18 cellular contexts compared by ENCODE assay signal in genomic region chr15:92451225-92451825, GRCh38. TPM values are rescaled to one million over a fixed set of nuclear protein-coding genes. Genes with fewer than 3 reads are reported as not detected.
DNase-seq lines count a peak whose midpoint lies in the region; ATAC-seq and TF ChIP-seq lines count a peak whose summit lies in the region.
"Had no signal": no experiment of that assay in that cellular context is flagged by ENCODE, and none has a peak within 500 bp of the region (broad histone marks: within the 10 kb centered on the region; RNA-seq: fewer than 3 reads in every experiment).

No MANE protein-coding gene starts in this region.

- no peaks in the 10 kb centered on the region for H3K9me3 ChIP-seq in HCT116 (ENCODE audit: control insufficient read depth in 1 of 2, insufficient read depth in 1 of 2, low read depth in 1 of 2, low read length in 2 of 2)
- no peaks in the 10 kb centered on the region for H3K9me3 ChIP-seq in endodermal cell (ENCODE audit: control insufficient read depth, low read length)
- H3K9me3 ChIP-seq in BE2C = no peaks in the 10 kb centered on the region
- H3K9me3 ChIP-seq: neutrophil, stomach had no signal

- BruUV-seq in HCT116 (replicated peaks; lab: Mats Ljungman, UMichigan) = no TSS peak

- H3K9ac ChIP-seq in HCT116 (ENCODE audit: low read length) (no peak overlapping the region), endodermal cell (ENCODE audit: extremely low read depth, low read length, poor library complexity, severe bottlenecking) (no peak overlapping the region)

- intact Hi-C loops in HCT116 (cut with micrococcal nuclease) = no loop called here

- no peak overlapping the region for H2AFZ ChIP-seq in HCT116 (ENCODE audit: low read depth, low read length, poor library complexity, severe bottlenecking)

- H3K9me2 ChIP-seq in HCT116 (ENCODE audit: insufficient read depth) = no peaks in the 10 kb centered on the region

- no peak overlapping the region for H3K4me2 ChIP-seq in HCT116 (ENCODE audit: low read length)

- H3K27ac ChIP-seq in HCT116 (ENCODE audit: low read depth, low read length) = no peak overlapping the region
- H3K27ac ChIP-seq in endodermal cell (ENCODE audit: low read depth, low read length) = no peak overlapping the region
- H3K27ac ChIP-seq: neutrophil, skin epidermis, stomach had no signal

- no peaks in the 10 kb centered on the region for H3K79me2 ChIP-seq in HCT116 (ENCODE audit: insufficient read depth, low read length)

- H3K27me3 ChIP-seq in HCT116 (ENCODE audit: insufficient read depth, low read length) (peaks cover 52% of the 10 kb centered on the region), endodermal cell (ENCODE audit: control insufficient read depth, insufficient read depth, low read length, poor library complexity, severe bottlenecking) (no peaks in the 10 kb centered on the region), BE2C (no peaks in the 10 kb centered on the region)

- 93 to 100% methylated on average over 5 to 10 of the region's 10 CpGs for WGBS in endodermal cell (ENCODE audit: insufficient coverage in 1 of 2, insufficient read length in 1 of 2), 2 experiments

- TF ChIP-seq CTCF in HCT116 (IDR thresholded peaks at IDR 0.05 in 2 of 3, conservative IDR thresholded peaks at IDR 0.05 in 1 of 3; ENCODE audit: borderline replicate concordance in 1 of 3, insufficient read depth in 1 of 3, low read depth in 2 of 3, low read length in 2 of 3) (no peak), astrocyte of the cerebellum (IDR thresholded peaks at IDR 0.05; ENCODE audit: low read depth, low read length, missing control alignments) (no peak), endodermal cell (conservative IDR thresholded peaks at IDR 0.05) (no peak), BE2C (IDR thresholded peaks at IDR 0.05; ENCODE audit: low read depth, low read length) (no peak)

- POLR2A ChIA-PET in HCT116 (lab: Charles Lee) = no interaction called here

- peak; percentile 5 for DNase-seq in ACHN
- no peak for DNase-seq in HCT116 (ENCODE audit: low read depth, low spot score)
- peak; percentile 49 for DNase-seq in astrocyte of the cerebellum (ENCODE audit: low read depth)
- DNase-seq in kidney tubule cell (ENCODE audit: low spot score) = peak; percentile 77
- DNase-seq in NCI-H345 treated with DMSO at 0.1 percent for 48 hours (lab: John Stamatoyannopoulos, UW; ENCODE audit: unreplicated experiment) = no peak
- DNase-seq in RPMI8226 = no peak
- no peak for DNase-seq in endodermal cell
- no peak for DNase-seq in BE2C
- DNase-seq: activated CD4-positive, alpha-beta T cell treated with anti-CD3 and anti-CD28 coated beads, Interleukin-2, amount 10 ng/mL, durations not matched to agents 7 days and 5 days; DND-41; NCI-H748 treated with DMSO at 0.1 percent for 48 hours; stomach had no signal

- TF ChIP-seq RAD21 in HCT116 (IDR thresholded peaks at IDR 0.05; ENCODE audit: low read depth) = no peak

- in situ Hi-C loops in ACHN (cut with HindIII; ENCODE audit: low pct_ligation_motif_present, low pct_unique_long_range_greater_than_20kb, low sequenced_read_pairs) = no loop called here
- in situ Hi-C loops in astrocyte of the cerebellum (cut with HindIII; ENCODE audit: low sequenced_read_pairs) = no loop called here

- peaks cover 21% of the 10 kb centered on the region for H3K4me1 Mint-ChIP-seq in endodermal cell
- H3K4me1 Mint-ChIP-seq: activated CD4-positive, alpha-beta T cell treated with anti-CD3 and anti-CD28 coated beads, Interleukin-2, amount 10 ng/mL, durations not matched to agents 7 days and 5 days had no signal

- H3K36me3 Mint-ChIP-seq in endodermal cell (ENCODE audit: low read depth) = no peaks in the 10 kb centered on the region

- H3K4me3 ChIP-seq in HCT116 (replicated peaks in 1 of 2; ENCODE audit: low read depth in 1 of 2, low read length in 2 of 2) (no peak overlapping the region), astrocyte of the cerebellum (ENCODE audit: low read depth, low read length) (no peak overlapping the region), endodermal cell (ENCODE audit: low read length) (no peak overlapping the region), BE2C (ENCODE audit: low read depth, low read length) (no peak overlapping the region)
- H3K4me3 ChIP-seq: lung, skin epidermis, stomach had no signal

- H3K36me3 ChIP-seq in HCT116 (ENCODE audit: control insufficient read depth in 1 of 2, insufficient read depth in 2 of 2, low read length in 2 of 2) (no peaks in the 10 kb centered on the region), endodermal cell (ENCODE audit: control insufficient read depth, insufficient read depth, low read length) (peaks cover 50% of the 10 kb centered on the region), BE2C (peaks cover 5% of the 10 kb centered on the region)
- H3K36me3 ChIP-seq: neutrophil, stomach had no signal

- ATAC-seq in HCT116 = peak; percentile 53; the same call in 1 of the 2 replicates
- ATAC-seq: Right ventricle myocardium inferior had no signal

- CTCF ChIA-PET in HCT116 (lab: Charles Lee) = no interaction called here

- no peaks in the 10 kb centered on the region for H4K20me1 ChIP-seq in HCT116 (ENCODE audit: insufficient read depth)

- no peak for TF ChIP-seq POLR2A in HCT116 (IDR thresholded peaks at IDR 0.05; ENCODE audit: borderline replicate concordance, extremely low read depth, insufficient read depth, insufficient read length)

- H3K4me1 ChIP-seq in HCT116 (ENCODE audit: control insufficient read depth in 1 of 2, insufficient read depth in 2 of 2, low read length in 2 of 2) (peaks cover 0 to 10% of the 10 kb centered on the region in 2 experiments; a peak in 2 of 4 replicates), endodermal cell (ENCODE audit: control insufficient read depth, insufficient read depth, low read length) (no peaks in the 10 kb centered on the region), BE2C (peaks cover 6% of the 10 kb centered on the region)
- H3K4me1 ChIP-seq: stomach had no signal

- no peak overlapping the region for H3K4me3 Mint-ChIP-seq in endodermal cell
- H3K4me3 Mint-ChIP-seq: activated CD4-positive, alpha-beta T cell treated with anti-CD3 and anti-CD28 coated beads, Interleukin-2, amount 10 ng/mL, durations not matched to agents 7 days and 5 days; dendritic cell treated with granulocyte-macrophage colony-stimulating factor and Interleukin-4, amounts not matched to agents 40 ng/mL and 50 ng/mL, for 4 days; T-helper 2 cell treated with Interferon-gamma antibody and Interleukin-4, amounts not matched to agents 5 μg/mL and 100 μg/mL, for 36 hours had no signal

- RAD21 ChIA-PET in HCT116 (lab: Charles Lee; ENCODE audit: low non-redundant PET in 1 of 2, low total read pairs in 2 of 2, uncharacterized antibody in 2 of 2, unreplicated experiment in 2 of 2) = no interaction called here

- H3K27ac Mint-ChIP-seq in endodermal cell = no peak overlapping the region
- H3K27ac Mint-ChIP-seq: activated CD4-positive, alpha-beta T cell treated with anti-CD3 and anti-CD28 coated beads, Interleukin-2, amount 10 ng/mL, durations not matched to agents 7 days and 5 days; dendritic cell treated with granulocyte-macrophage colony-stimulating factor and Interleukin-4, amounts not matched to agents 40 ng/mL and 50 ng/mL, for 4 days; T-helper 2 cell treated with Interferon-gamma antibody and Interleukin-4, amounts not matched to agents 5 μg/mL and 100 μg/mL, for 36 hours had no signal

- no peaks in the 10 kb centered on the region for H3K9me3 Mint-ChIP-seq in endodermal cell
- H3K9me3 Mint-ChIP-seq: activated CD4-positive, alpha-beta T cell treated with anti-CD3 and anti-CD28 coated beads, Interleukin-2, amount 10 ng/mL, durations not matched to agents 7 days and 5 days; dendritic cell treated with granulocyte-macrophage colony-stimulating factor and Interleukin-4, amounts not matched to agents 40 ng/mL and 50 ng/mL, for 4 days; T-helper 2 cell treated with Interferon-gamma antibody and Interleukin-4, amounts not matched to agents 5 μg/mL and 100 μg/mL, for 36 hours had no signal

- no peaks in the 10 kb centered on the region for H3K27me3 Mint-ChIP-seq in endodermal cell (ENCODE audit: insufficient read depth)

TF ChIP-seq in HCT116, 20 proteins besides CTCF, POLR2A, EP300 and RAD21:
- TF ChIP-seq ATF3 (IDR thresholded peaks at IDR 0.05) (no peak), EZH2 (IDR thresholded peaks at IDR 0.05) (no peak), EZH2phosphoT487 (IDR thresholded peaks at IDR 0.05; ENCODE audit: borderline replicate concordance) (no peak), JUND (IDR thresholded peaks at IDR 0.05) (no peak), CEBPB (IDR thresholded peaks at IDR 0.05; ENCODE audit: low read depth) (no peak), SRF (IDR thresholded peaks at IDR 0.05; ENCODE audit: low read depth) (no peak), CBX3 (IDR thresholded peaks at IDR 0.05; ENCODE audit: low read depth) (no peak)
TF ChIP-seq in HCT116: peak in this region for 0.

RNA-seq across cellular contexts. Expression of gene ST8SIA2, which starts 57.6 kb away (rescaled TPM):
- total RNA-seq in HCT116 (2021; ENCODE audit: unreplicated experiment) = not detected
- not detected in 2 replicates for polyA plus RNA-seq in HCT116 (2012)
- 1 to 10 TPM; 8.1 to 8.9 TPM for total RNA-seq in endodermal cell
- polyA plus RNA-seq in endodermal cell (2013, experiment 1 of 2) = 26.1 TPM
- 23.9 TPM for polyA plus RNA-seq in endodermal cell (2013, experiment 2 of 2)
- polyA plus RNA-seq in BE2C (2012; ENCODE audit: insufficient read depth, insufficient read length, low read depth) = 9.6 TPM
- total RNA-seq: activated CD4-positive, alpha-beta T cell treated with anti-CD3 and anti-CD28 coated beads, Interleukin-2, amount 10 ng/mL, durations not matched to agents 7 days and 5 days had no signal
- polyA plus RNA-seq: lung, stomach had no signal

Comparison
In these comparisons a context has a peak if more than half of its experiments do, and no peak if none do; other contexts are left out.
1. DNase-seq: peak in ACHN (single experiment), astrocyte of the cerebellum (single experiment) and kidney tubule cell (single experiment); none in HCT116 (single experiment), NCI-H345 treated with DMSO at 0.1 percent for 48 hours (single experiment), RPMI8226 (single experiment), endodermal cell (single experiment) and BE2C (single experiment).